In genomic region chr2:164967781-164968228, GRCh38 we compare ENCODE assay signal across 1 cellular context.
TF ChIP-seq lines count a peak whose summit lies in the region.

No MANE protein-coding gene starts in this region.

TF ChIP-seq in WTC11, 78 proteins besides CTCF, POLR2A, EP300 and RAD21 (continued from another document):
- TF ChIP-seq, protein P1, sequence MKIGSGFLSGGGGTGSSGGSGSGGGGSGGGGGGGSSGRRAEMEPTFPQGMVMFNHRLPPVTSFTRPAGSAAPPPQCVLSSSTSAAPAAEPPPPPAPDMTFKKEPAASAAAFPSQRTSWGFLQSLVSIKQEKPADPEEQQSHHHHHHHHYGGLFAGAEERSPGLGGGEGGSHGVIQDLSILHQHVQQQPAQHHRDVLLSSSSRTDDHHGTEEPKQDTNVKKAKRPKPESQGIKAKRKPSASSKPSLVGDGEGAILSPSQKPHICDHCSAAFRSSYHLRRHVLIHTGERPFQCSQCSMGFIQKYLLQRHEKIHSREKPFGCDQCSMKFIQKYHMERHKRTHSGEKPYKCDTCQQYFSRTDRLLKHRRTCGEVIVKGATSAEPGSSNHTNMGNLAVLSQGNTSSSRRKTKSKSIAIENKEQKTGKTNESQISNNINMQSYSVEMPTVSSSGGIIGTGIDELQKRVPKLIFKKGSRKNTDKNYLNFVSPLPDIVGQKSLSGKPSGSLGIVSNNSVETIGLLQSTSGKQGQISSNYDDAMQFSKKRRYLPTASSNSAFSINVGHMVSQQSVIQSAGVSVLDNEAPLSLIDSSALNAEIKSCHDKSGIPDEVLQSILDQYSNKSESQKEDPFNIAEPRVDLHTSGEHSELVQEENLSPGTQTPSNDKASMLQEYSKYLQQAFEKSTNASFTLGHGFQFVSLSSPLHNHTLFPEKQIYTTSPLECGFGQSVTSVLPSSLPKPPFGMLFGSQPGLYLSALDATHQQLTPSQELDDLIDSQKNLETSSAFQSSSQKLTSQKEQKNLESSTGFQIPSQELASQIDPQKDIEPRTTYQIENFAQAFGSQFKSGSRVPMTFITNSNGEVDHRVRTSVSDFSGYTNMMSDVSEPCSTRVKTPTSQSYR (CRISPR knock-in tag; IDR thresholded peaks at IDR 0.05): no peak
- TF ChIP-seq, protein P2, sequence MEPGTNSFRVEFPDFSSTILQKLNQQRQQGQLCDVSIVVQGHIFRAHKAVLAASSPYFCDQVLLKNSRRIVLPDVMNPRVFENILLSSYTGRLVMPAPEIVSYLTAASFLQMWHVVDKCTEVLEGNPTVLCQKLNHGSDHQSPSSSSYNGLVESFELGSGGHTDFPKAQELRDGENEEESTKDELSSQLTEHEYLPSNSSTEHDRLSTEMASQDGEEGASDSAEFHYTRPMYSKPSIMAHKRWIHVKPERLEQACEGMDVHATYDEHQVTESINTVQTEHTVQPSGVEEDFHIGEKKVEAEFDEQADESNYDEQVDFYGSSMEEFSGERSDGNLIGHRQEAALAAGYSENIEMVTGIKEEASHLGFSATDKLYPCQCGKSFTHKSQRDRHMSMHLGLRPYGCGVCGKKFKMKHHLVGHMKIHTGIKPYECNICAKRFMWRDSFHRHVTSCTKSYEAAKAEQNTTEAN (CRISPR knock-in tag; IDR thresholded peaks at IDR 0.05): no peak
- TF ChIP-seq NR3C1 (CRISPR knock-in tag; conservative IDR thresholded peaks at IDR 0.05; ENCODE audit: low read depth): no peak
- no peak for TF ChIP-seq E2F4 (CRISPR knock-in tag; IDR thresholded peaks at IDR 0.05; ENCODE audit: borderline replicate concordance, low read depth)
- no peak for TF ChIP-seq GRHL2 (CRISPR knock-in tag; IDR thresholded peaks at IDR 0.05; ENCODE audit: insufficient replicate concordance, severe bottlenecking)
- TF ChIP-seq TCF7 (CRISPR knock-in tag; IDR thresholded peaks at IDR 0.05; ENCODE audit: low read depth): no peak
- TF ChIP-seq, protein P3, sequence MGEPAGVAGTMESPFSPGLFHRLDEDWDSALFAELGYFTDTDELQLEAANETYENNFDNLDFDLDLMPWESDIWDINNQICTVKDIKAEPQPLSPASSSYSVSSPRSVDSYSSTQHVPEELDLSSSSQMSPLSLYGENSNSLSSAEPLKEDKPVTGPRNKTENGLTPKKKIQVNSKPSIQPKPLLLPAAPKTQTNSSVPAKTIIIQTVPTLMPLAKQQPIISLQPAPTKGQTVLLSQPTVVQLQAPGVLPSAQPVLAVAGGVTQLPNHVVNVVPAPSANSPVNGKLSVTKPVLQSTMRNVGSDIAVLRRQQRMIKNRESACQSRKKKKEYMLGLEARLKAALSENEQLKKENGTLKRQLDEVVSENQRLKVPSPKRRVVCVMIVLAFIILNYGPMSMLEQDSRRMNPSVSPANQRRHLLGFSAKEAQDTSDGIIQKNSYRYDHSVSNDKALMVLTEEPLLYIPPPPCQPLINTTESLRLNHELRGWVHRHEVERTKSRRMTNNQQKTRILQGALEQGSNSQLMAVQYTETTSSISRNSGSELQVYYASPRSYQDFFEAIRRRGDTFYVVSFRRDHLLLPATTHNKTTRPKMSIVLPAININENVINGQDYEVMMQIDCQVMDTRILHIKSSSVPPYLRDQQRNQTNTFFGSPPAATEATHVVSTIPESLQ (CRISPR knock-in tag; IDR thresholded peaks at IDR 0.05): no peak
- no peak for TF ChIP-seq HMGA2 (CRISPR knock-in tag; IDR thresholded peaks at IDR 0.05)
- TF ChIP-seq ZNF416 (CRISPR knock-in tag; IDR thresholded peaks at IDR 0.05): no peak
- TF ChIP-seq GABPB1 (CRISPR knock-in tag; IDR thresholded peaks at IDR 0.05): no peak
- TF ChIP-seq RORB (CRISPR knock-in tag; IDR thresholded peaks at IDR 0.05): no peak
